In the genomic region with DNA sequence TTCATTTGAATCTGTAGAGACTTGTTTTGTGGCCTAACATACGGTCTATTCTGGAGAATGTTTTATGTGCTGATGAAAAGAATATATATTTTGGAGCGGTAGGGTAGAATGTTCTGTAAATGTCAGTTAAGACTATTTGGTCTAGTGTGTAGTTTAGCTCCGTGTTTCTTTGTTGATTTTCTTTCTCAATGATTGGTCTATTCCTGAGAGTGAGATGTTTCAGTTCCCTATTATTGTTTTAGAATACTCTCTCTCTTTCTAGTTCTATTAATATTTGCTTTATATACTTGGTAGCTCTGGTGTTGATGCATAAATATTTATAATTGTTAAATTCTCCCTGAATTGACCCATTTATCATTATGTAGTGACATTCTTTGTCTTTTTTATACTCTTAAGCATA, we compare ENCODE assay signal across 20 cellular contexts.
DNase-seq lines count a peak whose midpoint lies in the region; ATAC-seq, FAIRE-seq and TF ChIP-seq lines count a peak whose summit lies in the region.
"Had no signal": no experiment of that assay in that cellular context is flagged by ENCODE, and none has a peak within 500 bp of the region (broad histone marks: within the 10 kb centered on the region; RNA-seq: fewer than 3 reads in every experiment).

No MANE protein-coding gene starts in this region.

- no peaks in the 10 kb centered on the region for H3K27me3 ChIP-seq in left lung

- no peak for TF ChIP-seq POLR2A in GM12891 (IDR thresholded peaks at IDR 0.05; ENCODE audit: low read depth, low read length)

- no peak overlapping the region for H3K27ac ChIP-seq in left lung

- DNase-seq in GM12891 (ENCODE audit: insufficient read length, low spot score) (no peak), MV-4-11 (lab: John Stamatoyannopoulos, UW) (peak; percentile 11), SIG-M5 treated with dmso at 0.1 percent for 504 hours (lab: John Stamatoyannopoulos, UW; ENCODE audit: unreplicated experiment) (no peak), NCI-H146 treated with DMSO at 0.1 percent for 48 hours (lab: John Stamatoyannopoulos, UW; ENCODE audit: unreplicated experiment) (no peak), left lung (no peak)
- DNase-seq in stimulated activated naive CD8-positive, alpha-beta T cell treated with anti-CD3 and anti-CD28 coated beads, Interleukin-15, Interleukin-2, amounts not matched to agents 100 U/mL and 50 U/mL, for 24 hours, result no peak
- DNase-seq: CD8-positive, alpha-beta T cell; DMS79; HCEC 1CT; Kasumi-1; MM.1S; NCI-H187 treated with DMSO at 0.1 percent for 48 hours; NCI-H69; NK-92 treated with Interleukin-12 subunit alpha and Interleukin-12 subunit beta, amount 100 ng/mL, for 24 hours; SHP77 had no signal

- FAIRE-seq in GM12891 (lab: Jason Lieb, UNC), result no peak
- FAIRE-seq: D721Med, HTR-8/SVneo had no signal

- H3K4me1 ChIP-seq in left lung, result no peaks in the 10 kb centered on the region

- TF ChIP-seq CTCF in left lung (IDR thresholded peaks at IDR 0.05), result no peak

- H3K9me3 ChIP-seq in left lung, result no peaks in the 10 kb centered on the region

- intact Hi-C loops in left lung (cut with DNase I), result no loop called here

- H3K36me3 ChIP-seq in left lung, result no peaks in the 10 kb centered on the region

- ATAC-seq in GM18870 (IDR thresholded peaks at IDR 0.05; ENCODE audit: unreplicated experiment) (peak; percentile 52), GM21723 (IDR thresholded peaks at IDR 0.05; ENCODE audit: unreplicated experiment) (peak; percentile 67), left lung (no peak)
- no peak for ATAC-seq in stimulated activated naive CD8-positive, alpha-beta T cell treated with anti-CD3 and anti-CD28 coated beads, Interleukin-15, Interleukin-2, amounts not matched to agents 100 U/mL and 50 U/mL, for 24 hours
- ATAC-seq: CD8-positive, alpha-beta T cell; SK-N-SH treated with all-trans-retinoic acid at 6 μM for 48 hours had no signal

- no peak overlapping the region for H3K4me3 ChIP-seq in left lung

TF ChIP-seq in GM12891, 5 proteins besides CTCF, POLR2A, EP300 and RAD21:
- TF ChIP-seq TAF1 (IDR thresholded peaks at IDR 0.05; ENCODE audit: low read depth, low read length) (no peak), SPI1 (IDR thresholded peaks at IDR 0.05; ENCODE audit: low read depth, low read length) (peak; percentile 54; the same call in 1 of the 2 replicates), POU2F2 (IDR thresholded peaks at IDR 0.05; ENCODE audit: low read depth, low read length) (no peak)

Comparison
In these comparisons a context has a peak if more than half of its experiments do, and no peak if none do; other contexts are left out.
1. ATAC-seq: peak in GM18870 (single experiment) and GM21723 (single experiment); none in stimulated activated naive CD8-positive, alpha-beta T cell treated with anti-CD3 and anti-CD28 coated beads, Interleukin-15, Interleukin-2, amounts not matched to agents 100 U/mL and 50 U/mL, for 24 hours (single experiment) and left lung (single experiment).